Comparison of ENCODE assay signal across 9 cellular contexts in the genomic region with DNA sequence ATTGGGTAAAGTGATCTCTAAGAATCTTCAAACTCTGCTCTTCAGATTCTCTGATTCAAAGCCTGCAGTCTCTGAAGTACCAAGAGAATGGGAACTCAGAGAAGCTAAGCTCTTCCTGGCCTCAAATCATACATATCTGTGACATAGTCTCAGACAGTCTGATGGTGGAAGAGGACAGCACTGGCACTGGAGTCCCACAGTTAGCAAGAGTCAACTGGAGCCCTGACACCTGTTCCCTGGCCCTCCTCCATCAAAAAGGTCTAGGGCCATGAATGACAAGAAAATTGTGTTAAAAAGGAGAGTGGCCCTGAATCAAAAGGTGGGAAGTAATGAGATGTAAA. TPM values are rescaled to one million over a fixed set of nuclear protein-coding genes. Genes with fewer than 3 reads are reported as not detected.
DNase-seq lines count a peak whose midpoint lies in the region; ATAC-seq and TF ChIP-seq lines count a peak whose summit lies in the region.
"Had no signal": no experiment of that assay in that cellular context is flagged by ENCODE, and none has a peak within 500 bp of the region (broad histone marks: within the 10 kb centered on the region; RNA-seq: fewer than 3 reads in every experiment).

No MANE protein-coding gene starts in this region.

- H3K4me1 Mint-ChIP-seq in natural killer cell treated with Interleukin-12 subunit alpha and Interleukin-12 subunit beta and Interleukin-15 and Interleukin-18, amount 100 ng/mL, for 72 hours (ENCODE audit: low read depth in 2 of 2), result peaks cover 73 to 80% of the 10 kb centered on the region in 2 donors

- no peaks in the 10 kb centered on the region for H4K20me1 ChIP-seq in OCI-LY1 (ENCODE audit: insufficient read depth, low read length)

- peak overlapping the region; percentile 86 for H3K4me3 Mint-ChIP-seq in natural killer cell treated with Interleukin-12 subunit alpha and Interleukin-12 subunit beta and Interleukin-15 and Interleukin-18, amount 100 ng/mL, for 72 hours

- peak; percentile 24 for ATAC-seq in GM19023 (IDR thresholded peaks at IDR 0.05; ENCODE audit: unreplicated experiment)
- ATAC-seq in HG02759 (IDR thresholded peaks at IDR 0.05; ENCODE audit: unreplicated experiment), result peak; percentile 27
- peak; percentile 45 to 52 for ATAC-seq in natural killer cell treated with Interleukin-12 subunit alpha and Interleukin-12 subunit beta and Interleukin-15 and Interleukin-18, amount 100 ng/mL, for 72 hours

- no peaks in the 10 kb centered on the region for H3K36me3 ChIP-seq in OCI-LY1 (ENCODE audit: insufficient read depth, low read length)

- peaks cover 15% of the 10 kb centered on the region for H3K36me3 Mint-ChIP-seq in natural killer cell treated with Interleukin-12 subunit alpha and Interleukin-12 subunit beta and Interleukin-15 and Interleukin-18, amount 100 ng/mL, for 72 hours

- no peak for DNase-seq in natural killer cell treated with Interleukin-12 subunit alpha and Interleukin-12 subunit beta and Interleukin-15 and Interleukin-18, amount 100 ng/mL, for 72 hours (ENCODE audit: low spot score)
- DNase-seq in midbrain (lab: John Stamatoyannopoulos, UW) (no peak), mesenteric fat pad (ENCODE audit: low spot score) (no peak), kidney glomerular epithelial cell (lab: John Stamatoyannopoulos, UW) (no peak), GF-D8 (lab: John Stamatoyannopoulos, UW) (no peak)

- no peaks in the 10 kb centered on the region for H3K9me3 ChIP-seq in OCI-LY1 (ENCODE audit: low read length)

- no peak overlapping the region for H2AFZ ChIP-seq in OCI-LY1 (ENCODE audit: low read length)

- peaks cover 4% of the 10 kb centered on the region for H3K9me3 Mint-ChIP-seq in natural killer cell treated with Interleukin-12 subunit alpha and Interleukin-12 subunit beta and Interleukin-15 and Interleukin-18, amount 100 ng/mL, for 72 hours

- H3K27ac ChIP-seq in OCI-LY1 (ENCODE audit: low read depth, low read length, poor library complexity, severe bottlenecking), result peak overlapping the region; percentile 99

- H3F3A ChIP-seq in OCI-LY1 (ENCODE audit: insufficient read depth, low read length), result 0 out of 2 replicates have a peak, but pooled peaks cover 6% of the 10 kb centered on the region

- no peaks in the 10 kb centered on the region for H3K79me2 ChIP-seq in OCI-LY1 (ENCODE audit: insufficient read depth, low read length)

- peak overlapping the region; percentile 52 for H3K4me2 ChIP-seq in OCI-LY1 (ENCODE audit: low read length)

- no peaks in the 10 kb centered on the region for H3K27me3 ChIP-seq in OCI-LY1 (ENCODE audit: insufficient read depth, low read length)

- H3K4me1 ChIP-seq in OCI-LY1 (ENCODE audit: insufficient read depth, low read length, severe bottlenecking), result peaks cover 84% of the 10 kb centered on the region

- peak overlapping the region; percentile 94 to 97 for H3K27ac Mint-ChIP-seq in natural killer cell treated with Interleukin-12 subunit alpha and Interleukin-12 subunit beta and Interleukin-15 and Interleukin-18, amount 100 ng/mL, for 72 hours

- H3K4me3 ChIP-seq in OCI-LY1 (ENCODE audit: low read depth, low read length, poor library complexity, severe bottlenecking), result peak overlapping the region; percentile 14

- no peaks in the 10 kb centered on the region for H3K9me2 ChIP-seq in OCI-LY1 (ENCODE audit: low read depth, low read length)

- H3K27me3 Mint-ChIP-seq in natural killer cell treated with Interleukin-12 subunit alpha and Interleukin-12 subunit beta and Interleukin-15 and Interleukin-18, amount 100 ng/mL, for 72 hours, result no peaks in the 10 kb centered on the region

- no peak for TF ChIP-seq CTCF in OCI-LY1 (IDR thresholded peaks at IDR 0.05; ENCODE audit: low read length)

- H3K9ac ChIP-seq in OCI-LY1 (ENCODE audit: low read length), result peak overlapping the region; percentile 66

RNA-seq across cellular contexts. Expression of a gene that starts 37.7 kb away (rescaled TPM):
- total RNA-seq in natural killer cell treated with Interleukin-12 subunit alpha and Interleukin-12 subunit beta and Interleukin-15 and Interleukin-18, amount 100 ng/mL, for 72 hours, result under 1 TPM in 1 of 2 donors, not detected in 1; 0.76 TPM
- 9.3 TPM for total RNA-seq in mesenteric fat pad
- total RNA-seq: bronchial epithelial cell had no signal

RNA-seq across cellular contexts. Expression of a gene that starts 46.4 kb away (rescaled TPM):
- 1 to 10 TPM in 1 of 2 donors, under 1 TPM in 1; 0.64 to 1.8 TPM for total RNA-seq in natural killer cell treated with Interleukin-12 subunit alpha and Interleukin-12 subunit beta and Interleukin-15 and Interleukin-18, amount 100 ng/mL, for 72 hours
- 6.3 TPM for total RNA-seq in mesenteric fat pad

RNA-seq across cellular contexts. Expression of a gene that starts 59.2 kb away (rescaled TPM):
- total RNA-seq in natural killer cell treated with Interleukin-12 subunit alpha and Interleukin-12 subunit beta and Interleukin-15 and Interleukin-18, amount 100 ng/mL, for 72 hours, result not detected
- 5.0 TPM for total RNA-seq in mesenteric fat pad
